8 cellular contexts compared by ENCODE assay signal in the genomic region with DNA sequence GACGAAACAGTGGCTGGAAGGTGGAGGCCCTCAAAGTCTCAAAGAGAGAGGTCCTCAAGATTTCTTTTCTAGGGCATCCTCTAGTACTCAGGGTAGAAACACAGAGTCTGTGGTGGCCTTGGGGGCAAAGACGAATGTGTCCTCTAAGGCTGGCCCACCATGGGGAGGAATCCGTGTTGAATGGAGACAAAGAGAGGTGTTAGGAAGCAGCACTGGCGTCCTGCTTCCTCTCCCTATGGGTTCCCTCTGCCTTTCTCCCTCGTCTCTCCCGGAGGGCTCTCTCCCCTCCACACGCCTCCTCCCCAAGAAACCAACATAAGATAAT.
DNase-seq lines count a peak whose midpoint lies in the region; ATAC-seq and TF ChIP-seq lines count a peak whose summit lies in the region.

No MANE protein-coding gene starts in this region.

- TF ChIP-seq EP300 in stomach (IDR thresholded peaks at IDR 0.05), result no peak

- ATAC-seq in GM21786 (IDR thresholded peaks at IDR 0.05; ENCODE audit: unreplicated experiment) (peak; percentile 3), activated B cell treated with CpG ODN at 0.5 μM for 24 hours (ENCODE audit: low read depth) (no peak), right cardiac atrium (peak in 1 of 2 donors; percentile 25), HG03469 (IDR thresholded peaks at IDR 0.05; ENCODE audit: unreplicated experiment) (no peak)

- peak overlapping the region; percentile 68 to 85 (median 78) for H3K4me2 ChIP-seq in BLaER1 treated with 17β-estradiol and CSF1 and Interleukin-3, amounts not matched to agents 10 nM and 100 nM

- peak overlapping the region; percentile 91 for H3K27ac Mint-ChIP-seq in activated B cell treated with CpG ODN at 0.5 μM for 24 hours

- DNase-seq in activated B cell treated with CpG ODN at 0.5 μM for 24 hours (no peak), right cardiac atrium (no peak), stomach (no peak), COLO668 (lab: John Stamatoyannopoulos, UW; ENCODE audit: unreplicated experiment) (no peak), DMS153 treated with DMSO at 0.1 percent for 48 hours (lab: John Stamatoyannopoulos, UW; ENCODE audit: unreplicated experiment) (no peak)

- peak overlapping the region in 9 of 11 experiments; percentile 60 to 85 (median 75); a peak in 17 of 22 replicates for H3K27ac ChIP-seq in BLaER1 treated with 17β-estradiol and CSF1 and Interleukin-3, amounts not matched to agents 10 nM and 100 nM
- H3K27ac ChIP-seq in right cardiac atrium (ENCODE audit: low read length) (peak overlapping the region; percentile 68), stomach (peak overlapping the region; percentile 85 to 93 (median 89))

- peaks cover 0 to 35% (median 25%) of the 10 kb centered on the region in 10 experiments; a peak in 16 of 20 replicates for H3K4me1 ChIP-seq in BLaER1 treated with 17β-estradiol and CSF1 and Interleukin-3, amounts not matched to agents 10 nM and 100 nM
- H3K4me1 ChIP-seq in right cardiac atrium (ENCODE audit: control insufficient read depth, insufficient read depth, low read length) (peaks cover 2% of the 10 kb centered on the region), stomach (peaks cover 7 to 26% (median 13%) of the 10 kb centered on the region in 4 donors)

- H3K9me3 ChIP-seq in BLaER1 treated with 17β-estradiol and CSF1 and Interleukin-3, amounts not matched to agents 10 nM and 100 nM (replicated peaks in 1 of 11), result no peaks in the 10 kb centered on the region
- H3K9me3 ChIP-seq in right cardiac atrium (ENCODE audit: control insufficient read depth, low read length) (no peaks in the 10 kb centered on the region), stomach (no peaks in the 10 kb centered on the region)

- H3K4me1 Mint-ChIP-seq in activated B cell treated with CpG ODN at 0.5 μM for 24 hours, result peaks cover 27% of the 10 kb centered on the region

- intact Hi-C loops in activated B cell treated with CpG ODN at 0.5 μM for 24 hours (cut with micrococcal nuclease) (loop anchor here (2.0 to 10.0 kb wide), 5 partner anchors 35 to 522 kb away; partner anchors contain the start of genes CENPK, PPWD1, SHLD3 and TRAPPC13), right cardiac atrium (cut with DNase I) (loop anchor here (2.0 to 10.0 kb wide), 6 partner anchors 68 to 382 kb away; partner anchors contain the start of gene ADAMTS6 (in 3 of the 4)), stomach (cut with DNase I; ENCODE audit: low total_unique reads) (loop anchor here (10.0 kb wide), 1 partner anchor 382 kb away; the partner anchor contains the start of gene ADAMTS6)

- no peaks in the 10 kb centered on the region for H3K9me3 Mint-ChIP-seq in activated B cell treated with CpG ODN at 0.5 μM for 24 hours

- WGBS in right cardiac atrium, result 37% methylated on average over 7 of the region's 7 CpGs
- WGBS in stomach, 5 donors, result 33 to 52% (median 44%) methylated on average over 7 of the region's 7 CpGs

- peak overlapping the region; percentile 61 to 81 (median 66) for H3K4me3 ChIP-seq in BLaER1 treated with 17β-estradiol and CSF1 and Interleukin-3, amounts not matched to agents 10 nM and 100 nM
- H3K4me3 ChIP-seq in right cardiac atrium (ENCODE audit: low read length), result peak overlapping the region; percentile 79
- H3K4me3 ChIP-seq in stomach, result peak overlapping the region; percentile 54 to 69 (median 58)

- no peaks in the 10 kb centered on the region for H4K20me1 ChIP-seq in BLaER1 treated with 17β-estradiol and CSF1 and Interleukin-3, amounts not matched to agents 10 nM and 100 nM

- POLR2A ChIA-PET in activated B cell treated with CpG ODN at 0.5 μM for 24 hours (lab: Charles Lee), result interaction anchor here (1.4 to 2.0 kb wide), 4 partner anchors 41 to 381 kb away, joined by 6 to 11 read pairs (median 6); no protein-coding TSS in a partner anchor

- H3K36me3 Mint-ChIP-seq in activated B cell treated with CpG ODN at 0.5 μM for 24 hours (ENCODE audit: low read depth), result no peaks in the 10 kb centered on the region

- TF ChIP-seq CTCF in activated B cell treated with CpG ODN at 0.5 μM for 24 hours (IDR thresholded peaks at IDR 0.05), result no peak
- no peak for TF ChIP-seq CTCF in stomach (IDR thresholded peaks at IDR 0.05)

- H3K27me3 Mint-ChIP-seq in activated B cell treated with CpG ODN at 0.5 μM for 24 hours, result no peaks in the 10 kb centered on the region

- H3K36me3 ChIP-seq in BLaER1 treated with 17β-estradiol and CSF1 and Interleukin-3, amounts not matched to agents 10 nM and 100 nM, result no peaks in the 10 kb centered on the region
- H3K36me3 ChIP-seq in stomach, result no peaks in the 10 kb centered on the region

- H3K9ac ChIP-seq in BLaER1 treated with 17β-estradiol and CSF1 and Interleukin-3, amounts not matched to agents 10 nM and 100 nM, result peak overlapping the region; percentile 67 to 87 (median 80)

- H3K27me3 ChIP-seq in BLaER1 treated with 17β-estradiol and CSF1 and Interleukin-3, amounts not matched to agents 10 nM and 100 nM, result peaks cover 10 to 31% (median 22%) of the 10 kb centered on the region in 11 experiments
- H3K27me3 ChIP-seq in right cardiac atrium (ENCODE audit: control insufficient read depth, insufficient read depth) (no peaks in the 10 kb centered on the region), stomach (no peaks in the 10 kb centered on the region)

- no peak for TF ChIP-seq POLR2A in stomach (IDR thresholded peaks at IDR 0.05)

- CTCF ChIA-PET in activated B cell treated with CpG ODN at 0.5 μM for 24 hours (lab: Charles Lee), result interaction anchor here (1.1 to 2.1 kb wide), 3 partner anchors 27 to 291 kb away, joined by 3 to 10 read pairs (median 4); no protein-coding TSS in a partner anchor

- H3K4me3 Mint-ChIP-seq in activated B cell treated with CpG ODN at 0.5 μM for 24 hours, result peak overlapping the region; percentile 88
